1 cellular context compared by ENCODE assay signal in the genomic region with DNA sequence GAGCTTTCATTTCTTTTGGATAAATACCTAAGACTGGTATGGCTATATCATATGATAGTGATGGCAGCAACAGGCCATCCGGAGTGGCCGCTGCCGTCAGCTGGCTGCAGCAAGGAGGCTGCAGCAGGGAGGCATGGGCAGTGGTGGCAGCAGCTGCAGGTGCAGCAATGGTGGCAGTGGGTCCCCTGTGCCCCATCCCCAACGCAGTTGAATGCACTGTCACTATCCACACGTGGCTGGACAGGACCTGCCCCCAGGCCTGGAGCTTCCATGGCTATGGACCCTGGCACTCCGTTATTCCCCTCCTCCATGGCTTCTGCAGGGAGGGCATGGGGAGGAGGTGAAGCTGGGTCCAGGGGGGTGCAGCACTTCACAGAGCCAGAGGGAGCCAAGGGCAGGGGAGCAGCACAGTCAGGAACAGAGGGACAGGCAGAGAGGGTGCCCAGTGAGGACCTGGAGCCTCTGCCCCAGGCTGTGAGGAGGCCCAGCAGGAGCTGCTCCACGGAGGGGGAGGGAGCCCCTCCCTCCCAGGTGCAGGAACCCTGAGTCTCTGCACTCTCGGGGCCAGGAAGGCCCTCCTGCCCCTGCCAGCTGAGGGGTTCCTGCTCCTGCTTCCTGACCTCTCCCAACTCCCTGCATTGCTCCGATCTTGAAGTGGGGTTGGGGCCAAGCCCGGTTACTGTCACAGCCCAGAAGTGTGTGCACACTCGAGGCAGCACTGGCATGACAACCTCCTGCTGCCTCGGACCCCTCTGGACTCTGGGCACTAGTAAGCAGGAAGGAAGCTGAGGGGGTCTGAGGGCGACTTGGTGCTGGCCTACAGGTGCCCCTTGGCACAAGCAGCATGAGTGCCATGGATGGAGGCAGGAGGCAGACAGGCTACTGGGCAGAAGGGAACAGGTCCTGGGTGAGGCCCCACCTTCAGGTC.
TF ChIP-seq lines count a peak whose summit lies in the region.

No MANE protein-coding gene starts in this region.

TF ChIP-seq in H1, 55 proteins besides CTCF, POLR2A, EP300 and RAD21:
- TF ChIP-seq SIN3A (conservative IDR thresholded peaks at IDR 0.05 in 1 of 2, IDR thresholded peaks at IDR 0.05 in 1 of 2; ENCODE audit: low read depth in 1 of 2, low read length in 2 of 2) = no peak
- TF ChIP-seq, protein P1, sequence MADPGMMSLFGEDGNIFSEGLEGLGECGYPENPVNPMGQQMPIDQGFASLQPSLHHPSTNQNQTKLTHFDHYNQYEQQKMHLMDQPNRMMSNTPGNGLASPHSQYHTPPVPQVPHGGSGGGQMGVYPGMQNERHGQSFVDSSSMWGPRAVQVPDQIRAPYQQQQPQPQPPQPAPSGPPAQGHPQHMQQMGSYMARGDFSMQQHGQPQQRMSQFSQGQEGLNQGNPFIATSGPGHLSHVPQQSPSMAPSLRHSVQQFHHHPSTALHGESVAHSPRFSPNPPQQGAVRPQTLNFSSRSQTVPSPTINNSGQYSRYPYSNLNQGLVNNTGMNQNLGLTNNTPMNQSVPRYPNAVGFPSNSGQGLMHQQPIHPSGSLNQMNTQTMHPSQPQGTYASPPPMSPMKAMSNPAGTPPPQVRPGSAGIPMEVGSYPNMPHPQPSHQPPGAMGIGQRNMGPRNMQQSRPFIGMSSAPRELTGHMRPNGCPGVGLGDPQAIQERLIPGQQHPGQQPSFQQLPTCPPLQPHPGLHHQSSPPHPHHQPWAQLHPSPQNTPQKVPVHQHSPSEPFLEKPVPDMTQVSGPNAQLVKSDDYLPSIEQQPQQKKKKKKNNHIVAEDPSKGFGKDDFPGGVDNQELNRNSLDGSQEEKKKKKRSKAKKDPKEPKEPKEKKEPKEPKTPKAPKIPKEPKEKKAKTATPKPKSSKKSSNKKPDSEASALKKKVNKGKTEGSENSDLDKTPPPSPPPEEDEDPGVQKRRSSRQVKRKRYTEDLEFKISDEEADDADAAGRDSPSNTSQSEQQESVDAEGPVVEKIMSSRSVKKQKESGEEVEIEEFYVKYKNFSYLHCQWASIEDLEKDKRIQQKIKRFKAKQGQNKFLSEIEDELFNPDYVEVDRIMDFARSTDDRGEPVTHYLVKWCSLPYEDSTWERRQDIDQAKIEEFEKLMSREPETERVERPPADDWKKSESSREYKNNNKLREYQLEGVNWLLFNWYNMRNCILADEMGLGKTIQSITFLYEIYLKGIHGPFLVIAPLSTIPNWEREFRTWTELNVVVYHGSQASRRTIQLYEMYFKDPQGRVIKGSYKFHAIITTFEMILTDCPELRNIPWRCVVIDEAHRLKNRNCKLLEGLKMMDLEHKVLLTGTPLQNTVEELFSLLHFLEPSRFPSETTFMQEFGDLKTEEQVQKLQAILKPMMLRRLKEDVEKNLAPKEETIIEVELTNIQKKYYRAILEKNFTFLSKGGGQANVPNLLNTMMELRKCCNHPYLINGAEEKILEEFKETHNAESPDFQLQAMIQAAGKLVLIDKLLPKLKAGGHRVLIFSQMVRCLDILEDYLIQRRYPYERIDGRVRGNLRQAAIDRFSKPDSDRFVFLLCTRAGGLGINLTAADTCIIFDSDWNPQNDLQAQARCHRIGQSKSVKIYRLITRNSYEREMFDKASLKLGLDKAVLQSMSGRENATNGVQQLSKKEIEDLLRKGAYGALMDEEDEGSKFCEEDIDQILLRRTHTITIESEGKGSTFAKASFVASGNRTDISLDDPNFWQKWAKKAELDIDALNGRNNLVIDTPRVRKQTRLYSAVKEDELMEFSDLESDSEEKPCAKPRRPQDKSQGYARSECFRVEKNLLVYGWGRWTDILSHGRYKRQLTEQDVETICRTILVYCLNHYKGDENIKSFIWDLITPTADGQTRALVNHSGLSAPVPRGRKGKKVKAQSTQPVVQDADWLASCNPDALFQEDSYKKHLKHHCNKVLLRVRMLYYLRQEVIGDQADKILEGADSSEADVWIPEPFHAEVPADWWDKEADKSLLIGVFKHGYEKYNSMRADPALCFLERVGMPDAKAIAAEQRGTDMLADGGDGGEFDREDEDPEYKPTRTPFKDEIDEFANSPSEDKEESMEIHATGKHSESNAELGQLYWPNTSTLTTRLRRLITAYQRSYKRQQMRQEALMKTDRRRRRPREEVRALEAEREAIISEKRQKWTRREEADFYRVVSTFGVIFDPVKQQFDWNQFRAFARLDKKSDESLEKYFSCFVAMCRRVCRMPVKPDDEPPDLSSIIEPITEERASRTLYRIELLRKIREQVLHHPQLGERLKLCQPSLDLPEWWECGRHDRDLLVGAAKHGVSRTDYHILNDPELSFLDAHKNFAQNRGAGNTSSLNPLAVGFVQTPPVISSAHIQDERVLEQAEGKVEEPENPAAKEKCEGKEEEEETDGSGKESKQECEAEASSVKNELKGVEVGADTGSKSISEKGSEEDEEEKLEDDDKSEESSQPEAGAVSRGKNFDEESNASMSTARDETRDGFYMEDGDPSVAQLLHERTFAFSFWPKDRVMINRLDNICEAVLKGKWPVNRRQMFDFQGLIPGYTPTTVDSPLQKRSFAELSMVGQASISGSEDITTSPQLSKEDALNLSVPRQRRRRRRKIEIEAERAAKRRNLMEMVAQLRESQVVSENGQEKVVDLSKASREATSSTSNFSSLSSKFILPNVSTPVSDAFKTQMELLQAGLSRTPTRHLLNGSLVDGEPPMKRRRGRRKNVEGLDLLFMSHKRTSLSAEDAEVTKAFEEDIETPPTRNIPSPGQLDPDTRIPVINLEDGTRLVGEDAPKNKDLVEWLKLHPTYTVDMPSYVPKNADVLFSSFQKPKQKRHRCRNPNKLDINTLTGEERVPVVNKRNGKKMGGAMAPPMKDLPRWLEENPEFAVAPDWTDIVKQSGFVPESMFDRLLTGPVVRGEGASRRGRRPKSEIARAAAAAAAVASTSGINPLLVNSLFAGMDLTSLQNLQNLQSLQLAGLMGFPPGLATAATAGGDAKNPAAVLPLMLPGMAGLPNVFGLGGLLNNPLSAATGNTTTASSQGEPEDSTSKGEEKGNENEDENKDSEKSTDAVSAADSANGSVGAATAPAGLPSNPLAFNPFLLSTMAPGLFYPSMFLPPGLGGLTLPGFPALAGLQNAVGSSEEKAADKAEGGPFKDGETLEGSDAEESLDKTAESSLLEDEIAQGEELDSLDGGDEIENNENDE (IDR thresholded peaks at IDR 0.05; ENCODE audit: insufficient replicate concordance, low read length) = no peak
- TF ChIP-seq SP4 (IDR thresholded peaks at IDR 0.05; ENCODE audit: low read length) = no peak
- TF ChIP-seq TAF7 (optimal IDR thresholded peaks at IDR 0.05; ENCODE audit: borderline replicate concordance, low read depth, low read length) = no peak
- no peak for TF ChIP-seq CEBPB (IDR thresholded peaks at IDR 0.05; ENCODE audit: low read depth, low read length)
- no peak for TF ChIP-seq SAP30 (IDR thresholded peaks at IDR 0.05; ENCODE audit: insufficient read depth, insufficient replicate concordance, low read length)
- TF ChIP-seq TCF12 (IDR thresholded peaks at IDR 0.05; ENCODE audit: low read depth, low read length) = no peak
- TF ChIP-seq PHF8 (conservative IDR thresholded peaks at IDR 0.05; ENCODE audit: low read depth, low read length) = no peak
